ENCODE assay signal across 8 cellular contexts in genomic region chr17:10875411-10875810, GRCh38. TPM values are rescaled to one million over a fixed set of nuclear protein-coding genes. Genes with fewer than 3 reads are reported as not detected.
DNase-seq lines count a peak whose midpoint lies in the region; ATAC-seq and TF ChIP-seq lines count a peak whose summit lies in the region.

No MANE protein-coding gene starts in this region.

- no peak overlapping the region for H3K27ac ChIP-seq in hepatocyte
- H3K27ac ChIP-seq in thyroid gland = no peak overlapping the region

- intact Hi-C loops in thyroid gland (cut with DNase I) = loop anchor here (5.0 to 10.0 kb wide), 2 partner anchors 422 to 769 kb away; no protein-coding TSS in a partner anchor

- H2AFZ ChIP-seq in hepatocyte = no peak overlapping the region

- H3K4me3 ChIP-seq in hepatocyte (no peak overlapping the region), thyroid gland (replicated peaks in 1 of 3) (no peak overlapping the region)

- H3K4me1 ChIP-seq in hepatocyte (ENCODE audit: insufficient read depth) = no peaks in the 10 kb centered on the region
- no peaks in the 10 kb centered on the region for H3K4me1 ChIP-seq in thyroid gland

- 29% methylated on average over 9 of the region's 9 CpGs for WGBS in hepatocyte (ENCODE audit: low lambda C conversion rate, missing lambda C conversion rate)
- 21% methylated on average over 9 of the region's 9 CpGs for WGBS in thyroid gland, 2 donors

- no peak for TF ChIP-seq POLR2A in thyroid gland (IDR thresholded peaks at IDR 0.05)

- DNase-seq in stimulated activated CD4-positive, alpha-beta T cell treated with anti-CD3 and anti-CD28 coated beads, Interleukin-1b, Interleukin-23, amount 100 ng/mL, for 48 hours = peak; percentile 5
- no peak for DNase-seq in stimulated activated CD4-positive, alpha-beta T cell treated with anti-CD3 and anti-CD28 coated beads, Interleukin-4, amount 100 ng/mL, for 24 hours
- DNase-seq in RPMI8226 (peak; percentile 39), hepatocyte (ENCODE audit: low spot score) (peak; percentile 62), thyroid gland (peak; percentile 6 to 13), SHP77 (lab: John Stamatoyannopoulos, UW) (no peak)
- no peak for DNase-seq in stimulated activated naive CD4-positive, alpha-beta T cell treated with Interleukin-2 at 50 U/mL for 16 hours (lab: John Stamatoyannopoulos, UW)

- H3K4me2 ChIP-seq in hepatocyte = no peak overlapping the region

- H3K27me3 ChIP-seq in hepatocyte (peaks cover 3% of the 10 kb centered on the region), thyroid gland (no peaks in the 10 kb centered on the region)

- no peaks in the 10 kb centered on the region for H3K9me3 ChIP-seq in hepatocyte (ENCODE audit: low read depth)
- no peaks in the 10 kb centered on the region for H3K9me3 ChIP-seq in thyroid gland

- H3K79me2 ChIP-seq in hepatocyte = no peaks in the 10 kb centered on the region

- no peak for ATAC-seq in GM18868 (IDR thresholded peaks at IDR 0.05; ENCODE audit: unreplicated experiment)

- H3K36me3 ChIP-seq in hepatocyte (replicated peaks; ENCODE audit: insufficient read depth, low read depth) (no peaks in the 10 kb centered on the region), thyroid gland (no peaks in the 10 kb centered on the region)

- H4K20me1 ChIP-seq in hepatocyte (ENCODE audit: insufficient read depth, poor library complexity, severe bottlenecking) = no peaks in the 10 kb centered on the region

- no peaks in the 10 kb centered on the region for H3K9me2 ChIP-seq in hepatocyte (replicated peaks; ENCODE audit: insufficient read depth)

- TF ChIP-seq CTCF in hepatocyte (IDR thresholded peaks at IDR 0.05; ENCODE audit: poor library complexity) (no peak), thyroid gland (IDR thresholded peaks at IDR 0.05) (no peak)

RNA-seq across cellular contexts. Expression of gene PIRT, which starts 37.5 kb away (rescaled TPM):
- total RNA-seq in hepatocyte (not detected in 2 replicates), thyroid gland (not detected)
- polyA plus RNA-seq in hepatocyte = not detected in 2 replicates

Comparison
In these comparisons a context has a peak if more than half of its experiments do, and no peak if none do; other contexts are left out.
1. DNase-seq: peak in stimulated activated CD4-positive, alpha-beta T cell treated with anti-CD3 and anti-CD28 coated beads, Interleukin-1b, Interleukin-23, amount 100 ng/mL, for 48 hours (single experiment), RPMI8226 (single experiment), hepatocyte (single experiment) and thyroid gland (2 of 2); none in stimulated activated CD4-positive, alpha-beta T cell treated with anti-CD3 and anti-CD28 coated beads, Interleukin-4, amount 100 ng/mL, for 24 hours (single experiment), SHP77 (0 of 2) and stimulated activated naive CD4-positive, alpha-beta T cell treated with Interleukin-2 at 50 U/mL for 16 hours (single experiment).